ENCODE assay signal across 8 cellular contexts in the genomic region with DNA sequence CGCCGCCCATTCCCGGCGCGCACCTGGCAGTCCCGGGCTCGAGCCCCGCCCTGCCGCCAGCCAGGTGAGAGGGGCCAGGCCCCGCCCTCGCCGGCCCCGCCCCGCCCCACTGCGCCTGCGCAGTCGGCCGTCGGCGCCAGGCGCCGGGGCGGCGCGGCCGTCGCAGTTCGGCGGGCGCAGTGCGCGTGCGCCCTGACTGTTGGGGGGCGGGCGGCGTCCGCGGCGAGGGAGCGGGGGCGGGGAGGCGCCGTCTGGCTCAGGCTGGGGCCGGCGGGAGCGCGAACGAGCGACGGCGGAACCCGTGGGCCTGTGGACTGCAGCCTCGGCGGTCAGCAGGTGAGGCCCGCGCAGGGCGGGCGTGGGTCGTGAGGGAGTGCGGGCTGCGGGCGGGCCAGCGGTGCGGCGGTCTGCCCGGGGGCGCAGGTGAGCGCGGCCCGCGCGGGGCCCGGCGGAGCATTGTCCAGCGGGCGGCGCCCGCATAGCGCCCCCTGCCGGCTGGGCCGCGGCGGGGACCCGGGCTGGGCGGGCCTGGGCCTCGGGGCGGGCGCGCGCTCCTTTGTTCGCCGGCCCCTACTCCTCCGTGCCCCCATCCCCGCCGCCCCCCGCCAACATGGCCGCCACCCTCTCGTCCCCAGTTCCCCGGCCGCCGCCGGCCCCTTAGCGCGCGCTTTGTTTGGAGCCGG. TPM values are rescaled to one million over a fixed set of nuclear protein-coding genes. Genes with fewer than 3 reads are reported as not detected.
DNase-seq lines count a peak whose midpoint lies in the region; ATAC-seq and TF ChIP-seq lines count a peak whose summit lies in the region.

Gene SPIN1 (plus strand): TSS at position 242 of the 683 bp plus-strand sequence. CDS start 38,096 bp downstream, outside the sequence.

- peak; percentile 30 for TF ChIP-seq CTCF in AG04449 (IDR thresholded peaks at IDR 0.05; ENCODE audit: insufficient read depth, low read length, missing control alignments)

- POLR2A ChIA-PET in AG04449 (lab: Yijun Ruan, JAX): no interaction called here

- CTCF ChIA-PET in AG04449 (lab: Yijun Ruan, JAX): interaction anchor here (1.4 to 1.6 kb wide), 2 partner anchors 8 to 196 kb away, joined by 4 to 5 read pairs; no protein-coding TSS in a partner anchor

- peak; percentile 79 for ATAC-seq in GM18520 (IDR thresholded peaks at IDR 0.05; ENCODE audit: unreplicated experiment)
- ATAC-seq in HG03045 (IDR thresholded peaks at IDR 0.05; ENCODE audit: unreplicated experiment): peak; percentile 81

- no peak for DNase-seq in AG04449 (ENCODE audit: low read depth, low spot score)
- DNase-seq in NCI-H2196 (lab: John Stamatoyannopoulos, UW; ENCODE audit: unreplicated experiment): peak; percentile 85
- DNase-seq in activated CD4-positive, alpha-beta T cell treated with anti-CD3 and anti-CD28 coated beads for 1 hour: peak; percentile 80
- peak; percentile 93 for DNase-seq in cerebellum (ENCODE audit: low spot score)
- peak; percentile 86 for DNase-seq in kidney tubule cell (ENCODE audit: low spot score)
- peak; percentile 66 to 81 (median 70) for DNase-seq in stimulated activated CD4-positive, alpha-beta T cell treated with anti-CD3 and anti-CD28 coated beads, Interleukin-1b, Interleukin-23, amount 100 ng/mL, for 24 hours (ENCODE audit: low read depth in 4 of 4, low spot score in 1 of 4)

- peak within 1 kb of the TSS; percentile 96 for H3K4me3 ChIP-seq in AG04449 (ENCODE audit: low read depth, low read length)

RNA-seq across cellular contexts. Expression of gene SPIN1, which starts in this region (rescaled TPM):
- total RNA-seq in cerebellum: 186 TPM
